In genomic region chr11:62324738-62325556, GRCh38 we compare ENCODE assay signal across 10 cellular contexts. TPM values are rescaled to one million over a fixed set of nuclear protein-coding genes. Genes with fewer than 3 reads are reported as not detected.
DNase-seq lines count a peak whose midpoint lies in the region; ATAC-seq, FAIRE-seq and TF ChIP-seq lines count a peak whose summit lies in the region.
"Had no signal": no experiment of that assay in that cellular context is flagged by ENCODE, and none has a peak within 500 bp of the region (broad histone marks: within the 10 kb centered on the region; RNA-seq: fewer than 3 reads in every experiment).

No MANE protein-coding gene starts in this region.

- no peak overlapping the region for H3K4me3 ChIP-seq in NB4 (ENCODE audit: low read depth, low read length)
- H3K4me3 ChIP-seq in naive thymus-derived CD4-positive, alpha-beta T cell (ENCODE audit: low read length) = no peak overlapping the region

- no peaks in the 10 kb centered on the region for H3K36me3 ChIP-seq in naive thymus-derived CD4-positive, alpha-beta T cell (ENCODE audit: control insufficient read depth in 2 of 3, insufficient read depth in 3 of 3, low read length in 3 of 3)

- ATAC-seq in naive thymus-derived CD4-positive, alpha-beta T cell = peak; percentile 98
- no peak for ATAC-seq in GM21515 (IDR thresholded peaks at IDR 0.05; ENCODE audit: unreplicated experiment)

- no peak overlapping the region for H3K4me3 Mint-ChIP-seq in naive thymus-derived CD4-positive, alpha-beta T cell
- H3K4me3 Mint-ChIP-seq: activated naive CD4-positive, alpha-beta T cell treated with anti-CD3 and anti-CD28 coated beads, Interleukin-2, amount 50 U/mL, for 24 hours; stimulated activated naive CD8-positive, alpha-beta T cell treated with anti-CD3 and anti-CD28 coated beads, Interleukin-15, Interleukin-2, amounts not matched to agents 100 ng/mL and 50 ng/mL, for 24 hours had no signal

- no peak overlapping the region for H3K27ac ChIP-seq in naive thymus-derived CD4-positive, alpha-beta T cell (ENCODE audit: low read depth, low read length)

- peaks cover 0 to 1% (median 0%) of the 10 kb centered on the region in 11 donors for H3K9me3 Mint-ChIP-seq in naive thymus-derived CD4-positive, alpha-beta T cell
- H3K9me3 Mint-ChIP-seq: activated naive CD4-positive, alpha-beta T cell treated with anti-CD3 and anti-CD28 coated beads, Interleukin-2, amount 50 U/mL, for 24 hours; stimulated activated naive CD8-positive, alpha-beta T cell treated with anti-CD3 and anti-CD28 coated beads, Interleukin-15, Interleukin-2, amounts not matched to agents 100 ng/mL and 50 ng/mL, for 24 hours had no signal

- TF ChIP-seq CTCF in GM12873 (IDR thresholded peaks at IDR 0.05; ENCODE audit: insufficient read depth, low read depth, low read length, missing control alignments) (peak; percentile 93), NB4 (IDR thresholded peaks at IDR 0.05; ENCODE audit: low read depth, low read length) (peak; percentile 97)

- peaks cover 0 to 7% (median 0%) of the 10 kb centered on the region in 7 donors for H3K4me1 Mint-ChIP-seq in naive thymus-derived CD4-positive, alpha-beta T cell
- H3K4me1 Mint-ChIP-seq: activated naive CD4-positive, alpha-beta T cell treated with anti-CD3 and anti-CD28 coated beads, Interleukin-2, amount 50 U/mL, for 24 hours had no signal

- intact Hi-C loops in naive thymus-derived CD4-positive, alpha-beta T cell (cut with micrococcal nuclease) = loop anchor here (1.0 kb wide), 3 partner anchors 108 to 528 kb away; no protein-coding TSS in a partner anchor

- H3K27ac Mint-ChIP-seq in naive thymus-derived CD4-positive, alpha-beta T cell = no peak overlapping the region
- H3K27ac Mint-ChIP-seq: activated naive CD4-positive, alpha-beta T cell treated with anti-CD3 and anti-CD28 coated beads, Interleukin-2, amount 50 U/mL, for 24 hours; stimulated activated naive CD8-positive, alpha-beta T cell treated with anti-CD3 and anti-CD28 coated beads, Interleukin-15, Interleukin-2, amounts not matched to agents 100 ng/mL and 50 ng/mL, for 24 hours had no signal

- POLR2A ChIA-PET in naive thymus-derived CD4-positive, alpha-beta T cell (lab: Charles Lee) = no interaction called here

- H3K4me1 ChIP-seq in naive thymus-derived CD4-positive, alpha-beta T cell (ENCODE audit: control insufficient read depth in 2 of 2, insufficient read depth in 2 of 2, low read length in 2 of 2) = no peaks in the 10 kb centered on the region

- DNase-seq in NB4 (ENCODE audit: low read depth) (peak; percentile 96), urothelium cell line (ENCODE audit: low spot score) (peak; percentile 47), NCI-H774 (lab: John Stamatoyannopoulos, UW) (no peak)
- peak; percentile 62 for DNase-seq in activated CD4-positive, CD25-positive, alpha-beta regulatory T cell treated with anti-CD3 and anti-CD28 coated beads, Interleukin-2, amount 50 U/mL, for 72 hours
- peak; percentile 39 for DNase-seq in effector CD8-positive, alpha-beta T cell (lab: John Stamatoyannopoulos, UW)
- peak in 8 of 9 donors; percentile 43 to 60 (median 54) for DNase-seq in naive thymus-derived CD4-positive, alpha-beta T cell

- no peaks in the 10 kb centered on the region for H3K9me3 ChIP-seq in naive thymus-derived CD4-positive, alpha-beta T cell (ENCODE audit: control insufficient read depth in 2 of 3, low read length in 3 of 3)

- no peak for TF ChIP-seq POLR2A in NB4 (IDR thresholded peaks at IDR 0.05; ENCODE audit: extremely low read depth, insufficient read length)

- H3K27me3 Mint-ChIP-seq in naive thymus-derived CD4-positive, alpha-beta T cell = peaks cover 5 to 21% (median 9%) of the 10 kb centered on the region in 5 donors

- no peaks in the 10 kb centered on the region for H3K27me3 ChIP-seq in naive thymus-derived CD4-positive, alpha-beta T cell (ENCODE audit: control insufficient read depth in 2 of 2, insufficient read depth in 2 of 2, low read length in 2 of 2)

- H3K36me3 Mint-ChIP-seq in naive thymus-derived CD4-positive, alpha-beta T cell = no peaks in the 10 kb centered on the region
- H3K36me3 Mint-ChIP-seq: activated naive CD4-positive, alpha-beta T cell treated with anti-CD3 and anti-CD28 coated beads, Interleukin-2, amount 50 U/mL, for 24 hours had no signal

- CTCF ChIA-PET in naive thymus-derived CD4-positive, alpha-beta T cell (lab: Charles Lee) = interaction anchor here (1.0 kb wide), 1 partner anchor 15 kb away, joined by 3 read pairs; no protein-coding TSS in a partner anchor

- no peak for FAIRE-seq in urothelium cell line (lab: Jason Lieb, UNC)

RNA-seq across cellular contexts. Expression of gene ASRGL1, which starts 12.3 kb away (rescaled TPM):
- total RNA-seq in naive thymus-derived CD4-positive, alpha-beta T cell = 10 to 100 TPM in 1 of 5 experiments, 1 to 10 TPM in 4; 2.1 to 10.6 (median 4.3) TPM
- polyA plus RNA-seq in naive thymus-derived CD4-positive, alpha-beta T cell = 1 to 10 TPM; 3.1 to 4.2 TPM

RNA-seq across cellular contexts. Expression of gene SCGB1D4, which starts 26.1 kb away (rescaled TPM):
- not detected for total RNA-seq in naive thymus-derived CD4-positive, alpha-beta T cell
- polyA plus RNA-seq in naive thymus-derived CD4-positive, alpha-beta T cell = not detected

RNA-seq across cellular contexts. Expression of gene SCGB2A2, which starts 55.0 kb away (rescaled TPM):
- total RNA-seq in naive thymus-derived CD4-positive, alpha-beta T cell = not detected
- polyA plus RNA-seq in naive thymus-derived CD4-positive, alpha-beta T cell = not detected
